In genomic region chr1:16727190-16728111, GRCh38 we compare ENCODE assay signal across 9 cellular contexts. TPM values are rescaled to one million over a fixed set of nuclear protein-coding genes. Genes with fewer than 3 reads are reported as not detected.
DNase-seq lines count a peak whose midpoint lies in the region; ATAC-seq lines count a peak whose summit lies in the region.
"Had no signal": no experiment of that assay in that cellular context is flagged by ENCODE, and none has a peak within 500 bp of the region (broad histone marks: within the 10 kb centered on the region; RNA-seq: fewer than 3 reads in every experiment).

No MANE protein-coding gene starts in this region.

- DNase-seq in DMS53 (lab: John Stamatoyannopoulos, UW) (peak; percentile 27), DMS53 treated with DMSO at 0.1 percent for 48 hours (lab: John Stamatoyannopoulos, UW; ENCODE audit: unreplicated experiment) (no peak), NCI-H460 (ENCODE audit: extremely low read depth, low read depth) (peak; percentile 52), right cardiac atrium (peak; percentile 21 to 63 (median 42)), NCI-H2107 treated with DMSO at 0.1 percent for 48 hours (lab: John Stamatoyannopoulos, UW; ENCODE audit: unreplicated experiment) (no peak), anterior cingulate cortex (lab: John Stamatoyannopoulos, UW) (no peak)
- DNase-seq in activated T-cell treated with anti-CD3 and anti-CD28 coated beads, Interleukin-2, amount 50 U/mL, for 1 hour: peak; percentile 31
- peak; percentile 62 to 70 for DNase-seq in stimulated activated CD8-positive, alpha-beta memory T cell treated with anti-CD3 and anti-CD28 coated beads, Interleukin-15, amount 100 ng/mL, for 48 hours (ENCODE audit: low read depth in 2 of 2)
- DNase-seq: natural killer cell had no signal

- intact Hi-C loops in right cardiac atrium (cut with DNase I): no loop called here

- H3K27ac ChIP-seq in right cardiac atrium (ENCODE audit: low read length): no peak overlapping the region

- no peak overlapping the region for H3K4me3 ChIP-seq in right cardiac atrium (ENCODE audit: low read length)

- no peaks in the 10 kb centered on the region for H3K9me3 ChIP-seq in right cardiac atrium (ENCODE audit: control insufficient read depth, low read length)

- H3K4me1 ChIP-seq in right cardiac atrium (ENCODE audit: control insufficient read depth, insufficient read depth, low read length): no peaks in the 10 kb centered on the region

- ATAC-seq in right cardiac atrium: peak; percentile 63

- WGBS in right cardiac atrium: 88% methylated on average over 42 of the region's 42 CpGs

- H3K27me3 ChIP-seq in right cardiac atrium (ENCODE audit: control insufficient read depth, insufficient read depth): no peaks in the 10 kb centered on the region

RNA-seq across cellular contexts. Expression of gene RNU1-4, which starts 12.9 kb away (rescaled TPM):
- total RNA-seq in NCI-H460 (2014; rRNA removed; shearing (Covaris generic)): under 0.01 TPM in 2 replicates
- not detected in 2 replicates for polyA plus RNA-seq in NCI-H460 (2014; cell fraction: nucleus; rRNA removed)
- total RNA-seq in right cardiac atrium: 1,000 to 10,000 TPM; 3,675 to 8,578 (median 7,073) TPM
- not detected for polyA plus RNA-seq in right cardiac atrium

Comparison
In these comparisons a context has a peak if more than half of its experiments do, and no peak if none do; other contexts are left out.
1. DNase-seq: peak in DMS53 (single experiment), NCI-H460 (single experiment), activated T-cell treated with anti-CD3 and anti-CD28 coated beads, Interleukin-2, amount 50 U/mL, for 1 hour (single experiment), right cardiac atrium (3 of 3) and stimulated activated CD8-positive, alpha-beta memory T cell treated with anti-CD3 and anti-CD28 coated beads, Interleukin-15, amount 100 ng/mL, for 48 hours (2 of 2); none in DMS53 treated with DMSO at 0.1 percent for 48 hours (single experiment), NCI-H2107 treated with DMSO at 0.1 percent for 48 hours (single experiment) and anterior cingulate cortex (0 of 58).
2. RNA of gene RNU1-4, which starts 12.9 kb away (total RNA-seq): 3,675 to 8,578 TPM in right cardiac atrium; under 0.01 TPM in NCI-H460; every median in the first group is over 1,000 times any median in the second.